In the genomic region with DNA sequence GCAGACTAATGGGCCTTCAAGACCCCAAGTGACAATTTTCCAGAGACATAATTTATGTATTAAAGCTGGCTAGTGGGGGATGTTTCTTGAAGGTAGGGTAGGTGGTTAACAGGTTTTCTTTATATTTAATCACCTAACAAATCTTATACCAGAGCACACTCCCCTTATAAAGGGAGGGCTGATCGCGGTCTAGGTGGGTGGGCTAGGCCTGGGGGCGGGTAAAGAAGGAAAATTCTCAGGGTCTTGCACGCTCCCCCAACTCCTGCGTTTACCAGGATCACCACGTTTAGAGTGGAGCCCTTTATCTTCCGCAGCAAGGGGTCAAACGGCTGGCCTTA, we compare ENCODE assay signal across 8 cellular contexts. TPM values are rescaled to one million over a fixed set of nuclear protein-coding genes. Genes with fewer than 3 reads are reported as not detected.
DNase-seq lines count a peak whose midpoint lies in the region; ATAC-seq and TF ChIP-seq lines count a peak whose summit lies in the region.

No MANE protein-coding gene starts in this region.

- CTCF ChIA-PET in RWPE1 (lab: Yijun Ruan, JAX), result no interaction called here

- H3K4me1 ChIP-seq in esophagus squamous epithelium, result peaks cover 0 to 21% (median 9%) of the 10 kb centered on the region in 3 donors
- H3K4me1 ChIP-seq in prostate gland (replicated peaks), result no peaks in the 10 kb centered on the region

- no peaks in the 10 kb centered on the region for H3K36me3 ChIP-seq in esophagus squamous epithelium
- H3K36me3 ChIP-seq in prostate gland, result no peaks in the 10 kb centered on the region

- POLR2A ChIA-PET in RWPE1 (lab: Yijun Ruan, JAX; ENCODE audit: low non-redundant PET), result interaction anchor here (0.5 kb wide), 1 partner anchor 54 kb away, joined by 5 read pairs; no protein-coding TSS in a partner anchor

- 0% methylated on average over 6 of the region's 8 CpGs for WGBS in esophagus squamous epithelium, 2 donors
- WGBS in prostate gland, result 3% methylated on average over 8 of the region's 8 CpGs

- DNase-seq in RWPE1 (ENCODE audit: low spot score) (no peak), esophagus squamous epithelium (lab: John Stamatoyannopoulos, UW) (no peak), prostate gland (ENCODE audit: low spot score) (no peak), COLO668 (lab: John Stamatoyannopoulos, UW; ENCODE audit: unreplicated experiment) (no peak), NCI-H2107 (lab: John Stamatoyannopoulos, UW) (no peak), NCI-H1417 treated with DMSO at 0.1 percent for 48 hours (lab: John Stamatoyannopoulos, UW) (no peak), NCI-H2081 (lab: John Stamatoyannopoulos, UW) (no peak)

- H3K4me3 ChIP-seq in esophagus squamous epithelium, result peak overlapping the region; percentile 17 to 68 (median 46)
- peak overlapping the region; percentile 28 to 32 for H3K4me3 ChIP-seq in prostate gland

- H3K27ac ChIP-seq in RWPE1 (peak overlapping the region; percentile 81), esophagus squamous epithelium (peak overlapping the region; percentile 8 to 65 (median 48)), prostate gland (no peak overlapping the region)

- intact Hi-C loops in esophagus squamous epithelium (cut with DNase I) (no loop called here), prostate gland (cut with DNase I) (no loop called here)

- peaks cover 0 to 7% (median 0%) of the 10 kb centered on the region in 3 donors for H3K9me3 ChIP-seq in esophagus squamous epithelium
- no peaks in the 10 kb centered on the region for H3K9me3 ChIP-seq in prostate gland

- no peak for TF ChIP-seq POLR2A in esophagus squamous epithelium (IDR thresholded peaks at IDR 0.05)
- no peak for TF ChIP-seq POLR2A in prostate gland (IDR thresholded peaks at IDR 0.05)

- H3K27me3 ChIP-seq in esophagus squamous epithelium (peaks cover 0 to 83% (median 0%) of the 10 kb centered on the region in 4 donors), prostate gland (replicated peaks; ENCODE audit: insufficient read depth) (no peaks in the 10 kb centered on the region)

- TF ChIP-seq CTCF in RWPE1 (conservative IDR thresholded peaks at IDR 0.05; ENCODE audit: low read depth) (no peak), esophagus squamous epithelium (IDR thresholded peaks at IDR 0.05) (no peak), prostate gland (IDR thresholded peaks at IDR 0.05) (no peak)

- peak; percentile 9 for ATAC-seq in GM18502 (IDR thresholded peaks at IDR 0.05; ENCODE audit: poor library complexity, unreplicated experiment)

RNA-seq across cellular contexts. Expression of a gene that starts 19.9 kb away (rescaled TPM):
- total RNA-seq in esophagus squamous epithelium, result 10 to 100 TPM; 42.0 to 58.9 (median 53.9) TPM
- total RNA-seq in prostate gland, result 10 to 100 TPM; 61.9 to 87.4 TPM

RNA-seq across cellular contexts. Expression of a gene that starts 26.0 kb away (rescaled TPM):
- total RNA-seq in esophagus squamous epithelium (10 to 100 TPM; 39.5 to 83.8 (median 61.0) TPM), prostate gland (100 to 1,000 TPM in 1 of 2 donors, 10 to 100 TPM in 1; 65.4 to 121 TPM)

RNA-seq across cellular contexts. Expression of a gene that starts 41.1 kb away (rescaled TPM):
- total RNA-seq in esophagus squamous epithelium, result under 1 TPM in 1 of 4 donors, not detected in 3; 0.19 TPM
- 1 to 10 TPM in 1 of 2 donors, under 1 TPM in 1; 0.59 to 4.7 TPM for total RNA-seq in prostate gland

Comparison
In these comparisons a context has a peak if more than half of its experiments do, and no peak if none do; other contexts are left out.
1. H3K27ac ChIP-seq: peak in RWPE1 (single experiment) and esophagus squamous epithelium (4 of 4); none in prostate gland (0 of 2).